ENCODE assay signal across 35 cellular contexts in the genomic region with DNA sequence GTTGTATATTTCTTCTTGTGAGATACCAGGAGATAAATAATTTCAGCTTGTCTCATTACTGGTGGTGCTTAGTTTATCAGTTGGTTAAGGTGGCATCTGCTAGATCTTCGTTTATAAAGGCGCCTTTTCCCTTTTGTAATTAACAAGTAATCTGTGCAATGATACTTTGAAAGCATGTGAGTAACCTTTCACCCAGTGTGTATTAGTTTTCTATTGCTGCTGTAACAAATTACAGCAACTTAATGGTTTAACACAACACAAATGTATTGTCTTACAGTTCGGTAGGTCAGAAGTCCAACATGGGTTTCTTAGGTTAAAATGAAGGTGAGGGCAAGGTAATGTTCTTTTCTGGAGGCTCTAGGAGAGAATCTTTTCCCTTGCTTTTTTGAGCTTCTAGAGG.
"Had no signal": no experiment of that assay in that cellular context is flagged by ENCODE, and none has a peak within 500 bp of the region (broad histone marks: within the 10 kb centered on the region; RNA-seq: fewer than 3 reads in every experiment).

No MANE protein-coding gene starts in this region.

- H3K27me3 Mint-ChIP-seq: activated B cell treated with CpG ODN at 0.5 μM for 24 hours; activated CD8-positive, alpha-beta T cell treated with anti-CD3 and anti-CD28 coated beads for 36 hours; activated naive CD8-positive, alpha-beta T cell treated with anti-CD3 and anti-CD28 coated beads, Interleukin-2, amount 10 ng/mL, durations not matched to agents 7 days and 5 days; activated T-helper 17 cell treated with anti-CD3 and anti-CD28 coated beads, Interleukin-2, amount 50 U/mL, for 72 hours had no signal

- H3K27me3 ChIP-seq: adrenal gland, body of pancreas, Peyer's patch had no signal

- ATAC-seq: activated CD8-positive, alpha-beta T cell treated with anti-CD3 and anti-CD28 coated beads for 36 hours; activated T-cell treated with anti-CD3 and anti-CD28 coated beads, Interleukin-2, amount 50 U/mL, for 72 hours; activated T-helper 17 cell treated with anti-CD3 and anti-CD28 coated beads, Interleukin-2, amount 50 U/mL, for 72 hours; body of pancreas; PC-3 had no signal

- H3K4me2 ChIP-seq: SK-N-SH had no signal

- H3K9ac ChIP-seq: SK-N-SH had no signal

- H3K27ac Mint-ChIP-seq: activated CD8-positive, alpha-beta T cell treated with anti-CD3 and anti-CD28 coated beads for 36 hours; activated naive CD8-positive, alpha-beta T cell treated with anti-CD3 and anti-CD28 coated beads, Interleukin-2, amount 10 ng/mL, durations not matched to agents 7 days and 5 days; activated T-cell treated with anti-CD3 and anti-CD28 coated beads, Interleukin-2, amount 50 U/mL, for 72 hours; activated T-helper 17 cell treated with anti-CD3 and anti-CD28 coated beads, Interleukin-2, amount 50 U/mL, for 72 hours; T-helper 1 cell treated with Interleukin-12 subunit alpha and Interleukin-12 subunit beta and Interleukin-4 antibody, amounts not matched to agents 30 μg/mL and 1 μg/mL, for 36 hours had no signal

- H3K9me3 Mint-ChIP-seq: activated B cell treated with CpG ODN at 0.5 μM for 24 hours; activated CD8-positive, alpha-beta T cell treated with anti-CD3 and anti-CD28 coated beads for 36 hours; activated T-cell treated with anti-CD3 and anti-CD28 coated beads, Interleukin-2, amount 50 U/mL, for 72 hours; activated T-helper 17 cell treated with anti-CD3 and anti-CD28 coated beads, Interleukin-2, amount 50 U/mL, for 72 hours; T-helper 1 cell treated with Interleukin-12 subunit alpha and Interleukin-12 subunit beta and Interleukin-4 antibody, amounts not matched to agents 30 μg/mL and 1 μg/mL, for 36 hours had no signal

- DNase-seq: activated B cell treated with CpG ODN at 0.5 μM for 24 hours; activated CD4-positive, alpha-beta T cell treated with anti-CD3 and anti-CD28 coated beads for 48 hours; activated CD4-positive, alpha-beta T cell treated with anti-CD3 and anti-CD28 coated beads, Interleukin-2, amount 50 U/mL, for 4 hours; activated CD4-positive, CD25-positive, alpha-beta regulatory T cell treated with anti-CD3 and anti-CD28 coated beads, Interleukin-2, amount 50 U/mL, for 72 hours; activated CD8-positive, alpha-beta T cell treated with anti-CD3 and anti-CD28 coated beads for 36 hours; activated effector memory CD4-positive, alpha-beta T cell treated with anti-CD3 and anti-CD28 coated beads, Interleukin-2, amount 50 U/mL, for 16 hours; activated naive CD4-positive, alpha-beta T cell; activated naive CD4-positive, alpha-beta T cell treated with anti-CD3 and anti-CD28 coated beads, Interleukin-2, amount 50 U/mL, for 16 hours; activated naive CD8-positive, alpha-beta T cell treated with anti-CD3 and anti-CD28 coated beads, Interleukin-2, amount 10 ng/mL, durations not matched to agents 7 days and 5 days; activated T-cell treated with anti-CD3 and anti-CD28 coated beads, Interleukin-2, amount 50 U/mL, for 1 hour; activated T-cell treated with anti-CD3 and anti-CD28 coated beads, Interleukin-2, amount 50 U/mL, for 72 hours; adrenal gland; body of pancreas; caudate nucleus; cerebellar nuclear complex; NCI-H1048; NCI-H1105 treated with DMSO at 0.1 percent for 48 hours; NCI-H1436; NCI-H1694; NCI-H1930; NCI-H2081 treated with DMSO at 0.1 percent for 48 hours; NCI-H510A; NCI-H526; NCI-H748 treated with DMSO at 0.1 percent for 48 hours; NK-92 treated with Interleukin-12 subunit alpha and Interleukin-12 subunit beta, amount 100 ng/mL, for 24 hours; PC-3; Peyer's patch; RPMI8226; SHP77 treated with DMSO at 0.1 percent for 48 hours; SK-N-SH; T-helper 9 cell had no signal

- H3K4me3 Mint-ChIP-seq: activated B cell treated with CpG ODN at 0.5 μM for 24 hours; activated CD8-positive, alpha-beta T cell treated with anti-CD3 and anti-CD28 coated beads for 36 hours; activated naive CD8-positive, alpha-beta T cell treated with anti-CD3 and anti-CD28 coated beads, Interleukin-2, amount 10 ng/mL, durations not matched to agents 7 days and 5 days; activated T-cell treated with anti-CD3 and anti-CD28 coated beads, Interleukin-2, amount 50 U/mL, for 72 hours; activated T-helper 17 cell treated with anti-CD3 and anti-CD28 coated beads, Interleukin-2, amount 50 U/mL, for 72 hours; T-helper 1 cell treated with Interleukin-12 subunit alpha and Interleukin-12 subunit beta and Interleukin-4 antibody, amounts not matched to agents 30 μg/mL and 1 μg/mL, for 36 hours had no signal

- H3K27ac ChIP-seq: adrenal gland, body of pancreas, Peyer's patch, SJSA1, VCaP had no signal

- H3K4me3 ChIP-seq: adrenal gland, body of pancreas, Peyer's patch, SJSA1 had no signal
